1 cellular context compared by ENCODE assay signal in genomic region chr5:80764786-80765185, GRCh38.
TF ChIP-seq lines count a peak whose summit lies in the region.

No MANE protein-coding gene starts in this region.

TF ChIP-seq in HCT116, 20 proteins besides CTCF, POLR2A, EP300 and RAD21:
- no peak for TF ChIP-seq SP1 (IDR thresholded peaks at IDR 0.05; ENCODE audit: low read depth)
- TF ChIP-seq REST (IDR thresholded peaks at IDR 0.05; ENCODE audit: low read depth) = no peak
- no peak for TF ChIP-seq ZBTB33 (IDR thresholded peaks at IDR 0.05; ENCODE audit: extremely low read depth, insufficient replicate concordance, low read length)
- TF ChIP-seq ATF3 (IDR thresholded peaks at IDR 0.05) = no peak
- TF ChIP-seq POLR2AphosphoS5 (IDR thresholded peaks at IDR 0.05; ENCODE audit: low read depth, low read length) = no peak
- no peak for TF ChIP-seq CEBPB (IDR thresholded peaks at IDR 0.05; ENCODE audit: low read depth)
- TF ChIP-seq SRF (IDR thresholded peaks at IDR 0.05; ENCODE audit: low read depth) = no peak
- no peak for TF ChIP-seq TCF7L2 (IDR thresholded peaks at IDR 0.05; ENCODE audit: borderline replicate concordance, extremely low read depth, insufficient read depth, insufficient read length)
- TF ChIP-seq JUND (IDR thresholded peaks at IDR 0.05) = no peak
- TF ChIP-seq ELF1 (IDR thresholded peaks at IDR 0.05; ENCODE audit: borderline replicate concordance, low read depth) = no peak
- no peak for TF ChIP-seq SIN3A (IDR thresholded peaks at IDR 0.05; ENCODE audit: low read depth)
- TF ChIP-seq ZNF274 (IDR thresholded peaks at IDR 0.05; ENCODE audit: low read depth, low read length) = no peak
- TF ChIP-seq EZH2 (IDR thresholded peaks at IDR 0.05) = no peak
- TF ChIP-seq ZFX (IDR thresholded peaks at IDR 0.05) = no peak
